Comparison of ENCODE assay signal across 8 cellular contexts in genomic region chr12:125065753-125066570, GRCh38. TPM values are rescaled to one million over a fixed set of nuclear protein-coding genes. Genes with fewer than 3 reads are reported as not detected.
DNase-seq lines count a peak whose midpoint lies in the region; ATAC-seq and TF ChIP-seq lines count a peak whose summit lies in the region.

No MANE protein-coding gene starts in this region.

- H3K27ac ChIP-seq in CD8-positive, alpha-beta T cell (ENCODE audit: low read depth, low read length) = peak overlapping the region; percentile 33
- H3K27ac ChIP-seq in layer of hippocampus (ENCODE audit: low read depth, low read length) (peak overlapping the region; percentile 71), thyroid gland (peak overlapping the region in 2 of 3 donors; percentile 16 to 53)

- H3K4me1 Mint-ChIP-seq in CD8-positive, alpha-beta T cell (ENCODE audit: low read depth) = peaks cover 21% of the 10 kb centered on the region
- peaks cover 18% of the 10 kb centered on the region for H3K4me1 Mint-ChIP-seq in HFFc6 (ENCODE audit: low read depth)
- H3K4me1 Mint-ChIP-seq in activated naive CD8-positive, alpha-beta T cell treated with anti-CD3 and anti-CD28 coated beads for 36 hours = peaks cover 17% of the 10 kb centered on the region

- no peak for TF ChIP-seq CTCF in CD8-positive, alpha-beta T cell (IDR thresholded peaks at IDR 0.05)
- no peak; the same call in 1 of the 2 replicates for TF ChIP-seq CTCF in HFFc6 (IDR thresholded peaks at IDR 0.05)
- no peak for TF ChIP-seq CTCF in thyroid gland (IDR thresholded peaks at IDR 0.05)

- ATAC-seq in CD8-positive, alpha-beta T cell = peak; percentile 30

- H3K27ac Mint-ChIP-seq in CD8-positive, alpha-beta T cell = peak overlapping the region; percentile 62
- peak overlapping the region; percentile 78 for H3K27ac Mint-ChIP-seq in HFFc6
- H3K27ac Mint-ChIP-seq in activated naive CD8-positive, alpha-beta T cell treated with anti-CD3 and anti-CD28 coated beads for 36 hours = peak overlapping the region; percentile 36

- no peaks in the 10 kb centered on the region for H3K9me3 Mint-ChIP-seq in CD8-positive, alpha-beta T cell
- H3K9me3 Mint-ChIP-seq in HFFc6 = no peaks in the 10 kb centered on the region
- peaks cover 3% of the 10 kb centered on the region for H3K9me3 Mint-ChIP-seq in activated naive CD8-positive, alpha-beta T cell treated with anti-CD3 and anti-CD28 coated beads for 36 hours

- no peaks in the 10 kb centered on the region for H3K36me3 Mint-ChIP-seq in CD8-positive, alpha-beta T cell
- H3K36me3 Mint-ChIP-seq in HFFc6 (ENCODE audit: low read depth) = no peaks in the 10 kb centered on the region
- no peaks in the 10 kb centered on the region for H3K36me3 Mint-ChIP-seq in activated naive CD8-positive, alpha-beta T cell treated with anti-CD3 and anti-CD28 coated beads for 36 hours

- H3K27me3 ChIP-seq in CD8-positive, alpha-beta T cell (ENCODE audit: insufficient read depth, low read length) = no peaks in the 10 kb centered on the region
- H3K27me3 ChIP-seq in layer of hippocampus (ENCODE audit: control insufficient read depth, insufficient read depth, low read length) (no peaks in the 10 kb centered on the region), thyroid gland (no peaks in the 10 kb centered on the region)

- H3K27me3 Mint-ChIP-seq in CD8-positive, alpha-beta T cell (ENCODE audit: low read depth) = no peaks in the 10 kb centered on the region
- H3K27me3 Mint-ChIP-seq in HFFc6 (ENCODE audit: insufficient read depth) = peaks cover 3% of the 10 kb centered on the region; the same call in 1 of the 2 replicates
- H3K27me3 Mint-ChIP-seq in activated naive CD8-positive, alpha-beta T cell treated with anti-CD3 and anti-CD28 coated beads for 36 hours = peaks cover 5% of the 10 kb centered on the region

- intact Hi-C loops in CD8-positive, alpha-beta T cell (cut with DNase I, micrococcal nuclease) = loop anchor here (1.0 to 10.0 kb wide), 8 partner anchors 17 to 501 kb away; partner anchors contain the start of genes BRI3BP (in 2 of the 2), DHX37 (in 2 of the 2), NCOR2 (in 1 of the 2) and SCARB1 (in 1 of the 2)
- intact Hi-C loops in thyroid gland (cut with DNase I) = loop anchor here (5.0 kb wide), 1 partner anchor 74 kb away; the partner anchor contains the start of gene BRI3BP

- 49 to 60% methylated on average over 18 to 21 of the region's 23 CpGs for WGBS in thyroid gland, 2 donors

- H3K9me3 ChIP-seq in CD8-positive, alpha-beta T cell (ENCODE audit: low read length) = peaks cover 2% of the 10 kb centered on the region
- H3K9me3 ChIP-seq in thyroid gland = no peaks in the 10 kb centered on the region

- POLR2A ChIA-PET in CD8-positive, alpha-beta T cell (lab: Charles Lee) = no interaction called here

- H3K4me3 Mint-ChIP-seq in CD8-positive, alpha-beta T cell = peak overlapping the region; percentile 86
- peak overlapping the region; percentile 91 for H3K4me3 Mint-ChIP-seq in HFFc6
- peak overlapping the region; percentile 88 for H3K4me3 Mint-ChIP-seq in activated naive CD8-positive, alpha-beta T cell treated with anti-CD3 and anti-CD28 coated beads for 36 hours

- CTCF ChIA-PET in CD8-positive, alpha-beta T cell (lab: Charles Lee) = interaction anchor here (1.0 kb wide), 1 partner anchor 17 kb away, joined by 3 read pairs; no protein-coding TSS in a partner anchor

- H3K4me3 ChIP-seq in CD8-positive, alpha-beta T cell (ENCODE audit: low read depth, low read length) = peak overlapping the region; percentile 98
- peak overlapping the region; percentile 84 to 96 (median 95) for H3K4me3 ChIP-seq in thyroid gland (replicated peaks in 1 of 3)

- in situ Hi-C loops in G401 (cut with HindIII; ENCODE audit: low sequenced_read_pairs) = no loop called here

- TF ChIP-seq POLR2A in thyroid gland (IDR thresholded peaks at IDR 0.05) = no peak

- DNase-seq in CD8-positive, alpha-beta T cell = no peak
- DNase-seq in HFFc6 (no peak), thyroid gland (no peak), GF-D8 (lab: John Stamatoyannopoulos, UW) (no peak), NCI-H2227 treated with DMSO at 0.1 percent for 48 hours (lab: John Stamatoyannopoulos, UW) (no peak), G401 (ENCODE audit: low spot score) (no peak)
- DNase-seq in activated naive CD8-positive, alpha-beta T cell treated with anti-CD3 and anti-CD28 coated beads for 36 hours = no peak

- peaks cover 10% of the 10 kb centered on the region for H3K4me1 ChIP-seq in CD8-positive, alpha-beta T cell (ENCODE audit: insufficient read depth, low read length)
- peaks cover 6% of the 10 kb centered on the region in 2 donors for H3K4me1 ChIP-seq in thyroid gland

- no peaks in the 10 kb centered on the region for H3K36me3 ChIP-seq in CD8-positive, alpha-beta T cell (ENCODE audit: insufficient read depth, low read length)
- no peaks in the 10 kb centered on the region for H3K36me3 ChIP-seq in thyroid gland

RNA-seq across cellular contexts. Expression of gene AACS, which starts 0.7 kb away (rescaled TPM):
- 10 to 100 TPM; 11.0 to 12.3 TPM for total RNA-seq in CD8-positive, alpha-beta T cell
- total RNA-seq in HFFc6 (2021; fragmentation: NEBNext Ultra II Directional; extraction: Animal tissue kit (Norgen Biotek cat#: 25700)) = 10 to 100 TPM; 21.6 to 29.5 (median 24.2) TPM
- 10 to 100 TPM; 16.0 to 17.0 TPM for total RNA-seq in activated naive CD8-positive, alpha-beta T cell treated with anti-CD3 and anti-CD28 coated beads for 36 hours
- total RNA-seq in thyroid gland = 10 to 100 TPM; 14.8 to 24.0 (median 20.1) TPM
- 18.6 and 19.6 TPM in 2 replicates for total RNA-seq in G401 (2014; rRNA removed; shearing (Covaris generic))
